Comparison of ENCODE assay signal across 14 cellular contexts in the genomic region with DNA sequence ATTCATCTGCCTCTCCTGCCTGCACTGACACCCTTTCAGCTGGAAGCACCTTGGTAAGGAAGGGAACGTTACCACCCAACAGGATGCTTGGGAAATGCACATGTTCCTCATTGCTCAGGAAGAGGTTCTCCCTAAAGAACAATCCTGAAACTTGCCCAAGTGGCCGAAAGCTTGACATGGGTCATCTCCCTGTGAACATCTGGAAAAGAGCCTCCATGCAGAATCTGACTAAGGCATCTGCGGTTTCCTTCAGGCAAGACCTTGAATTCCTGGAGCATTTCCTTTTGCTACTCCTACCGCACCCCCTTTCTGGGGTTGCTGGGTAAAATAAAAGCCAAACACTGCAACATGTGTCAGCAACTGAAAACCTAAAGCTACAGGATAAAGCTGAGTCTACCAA.
DNase-seq lines count a peak whose midpoint lies in the region; ATAC-seq lines count a peak whose summit lies in the region.
"Had no signal": no experiment of that assay in that cellular context is flagged by ENCODE, and none has a peak within 500 bp of the region (broad histone marks: within the 10 kb centered on the region; RNA-seq: fewer than 3 reads in every experiment).

No MANE protein-coding gene starts in this region.

- peak; percentile 60 for DNase-seq in AG20443 (ENCODE audit: low spot score)
- peak; percentile 95 for DNase-seq in ELR (ENCODE audit: low read depth)
- DNase-seq in activated naive CD8-positive, alpha-beta T cell treated with anti-CD3 and anti-CD28 coated beads for 36 hours = no peak
- peak; percentile 9 for DNase-seq in glomerular visceral epithelial cell (ENCODE audit: extremely low spot score)
- DNase-seq in HuH-7.5 (ENCODE audit: low spot score) = no peak
- DNase-seq in NK-92 treated with Interleukin-12 subunit alpha and Interleukin-12 subunit beta, amount 100 ng/mL, for 24 hours (lab: John Stamatoyannopoulos, UW) = no peak
- DNase-seq: anterior cingulate cortex; HCEC 1CT; natural killer cell; NCI-H146; RPMI8226; stimulated activated CD4-positive, alpha-beta T cell treated with anti-CD3 and anti-CD28 coated beads, Interleukin-2, amount 100 ng/mL, for 48 hours had no signal

- no peaks in the 10 kb centered on the region for H3K27me3 Mint-ChIP-seq in activated naive CD8-positive, alpha-beta T cell treated with anti-CD3 and anti-CD28 coated beads for 36 hours

- ATAC-seq in GM19324 (IDR thresholded peaks at IDR 0.05; ENCODE audit: low FRiP score, unreplicated experiment) = no peak
- ATAC-seq: natural killer cell had no signal

- peaks cover 60% of the 10 kb centered on the region for H3K4me1 Mint-ChIP-seq in activated naive CD8-positive, alpha-beta T cell treated with anti-CD3 and anti-CD28 coated beads for 36 hours

- H3K27ac Mint-ChIP-seq in activated naive CD8-positive, alpha-beta T cell treated with anti-CD3 and anti-CD28 coated beads for 36 hours = peak overlapping the region; percentile 69
- H3K27ac Mint-ChIP-seq: activated T-helper 2 cell treated with anti-CD3 and anti-CD28 coated beads, Interferon-gamma antibody, Interleukin-2, Interleukin-4, amounts not matched to agents 10 μg/mL and 5 μg/mL and 100 μg/mL, durations not matched to agents 14 hours and 24 hours and 36 hours; natural killer cell had no signal

- no peak overlapping the region for H3K4me3 Mint-ChIP-seq in activated naive CD8-positive, alpha-beta T cell treated with anti-CD3 and anti-CD28 coated beads for 36 hours
- H3K4me3 Mint-ChIP-seq: natural killer cell had no signal

- H3K36me3 Mint-ChIP-seq in activated naive CD8-positive, alpha-beta T cell treated with anti-CD3 and anti-CD28 coated beads for 36 hours = no peaks in the 10 kb centered on the region
- H3K36me3 Mint-ChIP-seq: natural killer cell had no signal

- no peaks in the 10 kb centered on the region for H3K9me3 Mint-ChIP-seq in activated naive CD8-positive, alpha-beta T cell treated with anti-CD3 and anti-CD28 coated beads for 36 hours
- H3K9me3 Mint-ChIP-seq: activated T-helper 2 cell treated with anti-CD3 and anti-CD28 coated beads, Interferon-gamma antibody, Interleukin-2, Interleukin-4, amounts not matched to agents 10 μg/mL and 5 μg/mL and 100 μg/mL, durations not matched to agents 14 hours and 24 hours and 36 hours; natural killer cell had no signal

Comparison
In these comparisons a context has a peak if more than half of its experiments do, and no peak if none do; other contexts are left out.
1. DNase-seq: peak in AG20443 (single experiment), ELR (single experiment) and glomerular visceral epithelial cell (single experiment); none in activated naive CD8-positive, alpha-beta T cell treated with anti-CD3 and anti-CD28 coated beads for 36 hours (single experiment), HuH-7.5 (single experiment) and NK-92 treated with Interleukin-12 subunit alpha and Interleukin-12 subunit beta, amount 100 ng/mL, for 24 hours (single experiment).